Comparison of ENCODE assay signal across 25 cellular contexts in genomic region chr5:83562207-83562606, GRCh38.
DNase-seq lines count a peak whose midpoint lies in the region; ATAC-seq and TF ChIP-seq lines count a peak whose summit lies in the region.
"Had no signal": no experiment of that assay in that cellular context is flagged by ENCODE, and none has a peak within 500 bp of the region (broad histone marks: within the 10 kb centered on the region; RNA-seq: fewer than 3 reads in every experiment).

No MANE protein-coding gene starts in this region.

- intact Hi-C loops in heart right ventricle (cut with DNase I) (loop anchor here (2.0 to 10.0 kb wide), 9 partner anchors 87 to 1250 kb away; partner anchors contain the start of gene VCAN (in 3 of the 10)), sigmoid colon (cut with DNase I) (loop anchor here (2.0 to 5.0 kb wide), 3 partner anchors 90 to 1209 kb away; partner anchors contain the start of gene VCAN)

- H2AFZ ChIP-seq in GM23248: no peak overlapping the region

- TF ChIP-seq CTCF in heart right ventricle (IDR thresholded peaks at IDR 0.05) (no peak), sigmoid colon (IDR thresholded peaks at IDR 0.05) (no peak)

- in situ Hi-C loops in GM23248 (cut with MboI): loop anchor here (10.0 kb wide), 1 partner anchor 917 kb away; no protein-coding TSS in a partner anchor

- ATAC-seq in heart right ventricle (peak in 3 of 8 donors; percentile 27 to 56 (median 38)), GM19035 (IDR thresholded peaks at IDR 0.05; ENCODE audit: unreplicated experiment) (no peak), HG03457 (IDR thresholded peaks at IDR 0.05; ENCODE audit: unreplicated experiment) (no peak)
- ATAC-seq: A549, lower lobe of right lung had no signal

- H3K9me2 ChIP-seq in GM23248 (ENCODE audit: insufficient read depth): no peaks in the 10 kb centered on the region

- DNase-seq in GM23248: peak; percentile 39
- DNase-seq in caudate nucleus (lab: John Stamatoyannopoulos, UW): no peak
- DNase-seq in heart right ventricle: no peak
- no peak for DNase-seq in sigmoid colon
- DNase-seq in NCI-H1417 treated with DMSO at 0.1 percent for 48 hours (lab: John Stamatoyannopoulos, UW): no peak
- DNase-seq in NK-92 treated with Interleukin-12 subunit alpha and Interleukin-12 subunit beta, amount 100 ng/mL, for 24 hours (lab: John Stamatoyannopoulos, UW): no peak
- DNase-seq: activated CD4-positive, alpha-beta T cell treated with anti-CD3 and anti-CD28 coated beads, Interleukin-2, amount 10 ng/mL, durations not matched to agents 24 days and 14 days; COR-L47; dermis blood vessel endothelial cell; DMS79 treated with DMSO at 0.1 percent for 48 hours; KBM-7; lower lobe of right lung; NCI-H187 treated with DMSO at 0.1 percent for 48 hours; NCI-H345; NCI-H82; SHP77; spleen; stimulated activated CD4-positive, alpha-beta T cell treated with anti-CD3 and anti-CD28 coated beads, Interleukin-4, amount 100 ng/mL, for 24 hours; upper lobe of left lung had no signal

- H3K79me2 ChIP-seq in GM23248 (ENCODE audit: insufficient read depth): no peaks in the 10 kb centered on the region

- H3K36me3 ChIP-seq in GM23248 (ENCODE audit: low read depth) (peaks cover 30% of the 10 kb centered on the region), heart right ventricle (peaks cover 0 to 74% (median 0%) of the 10 kb centered on the region in 9 donors), sigmoid colon (no peaks in the 10 kb centered on the region)
- H3K36me3 ChIP-seq: BLaER1, breast epithelium, lower lobe of right lung, neutrophil, spleen, upper lobe of left lung had no signal

- H3K27me3 ChIP-seq in GM23248 (replicated peaks; ENCODE audit: insufficient read depth): no peaks in the 10 kb centered on the region
- H3K27me3 ChIP-seq in heart right ventricle: no peaks in the 10 kb centered on the region
- no peaks in the 10 kb centered on the region for H3K27me3 ChIP-seq in sigmoid colon
- H3K27me3 ChIP-seq: BLaER1, breast epithelium, upper lobe of left lung had no signal

- WGBS in GM23248 (ENCODE audit: low coverage in 1 of 2, low lambda C conversion rate in 2 of 2, missing lambda C conversion rate in 2 of 2), 2 experiments: 17 to 38% methylated on average over 1 of the region's 1 CpG
- 77 to 81% methylated on average over 1 of the region's 1 CpG for WGBS in heart right ventricle, 2 donors
- WGBS in sigmoid colon, 2 donors: 69 to 78% methylated on average over 1 of the region's 1 CpG

- H3K4me3 ChIP-seq in GM23248 (no peak overlapping the region), heart right ventricle (no peak overlapping the region), sigmoid colon (no peak overlapping the region)
- H3K4me3 ChIP-seq: A549, BLaER1, breast epithelium, lower lobe of right lung, spleen, upper lobe of left lung had no signal

- no peak overlapping the region; the same call in 1 of the 2 replicates for H3K9ac ChIP-seq in GM23248
- H3K9ac ChIP-seq: BLaER1 had no signal

- H3K4me1 ChIP-seq in GM23248 (ENCODE audit: insufficient read depth): peaks cover 24% of the 10 kb centered on the region
- H3K4me1 ChIP-seq in heart right ventricle: peaks cover 0 to 11% (median 5%) of the 10 kb centered on the region in 9 donors
- no peaks in the 10 kb centered on the region for H3K4me1 ChIP-seq in sigmoid colon
- H3K4me1 ChIP-seq: BLaER1, lower lobe of right lung, spleen had no signal

- peaks cover 40% of the 10 kb centered on the region for H3F3A ChIP-seq in GM23248 (ENCODE audit: insufficient read depth)

- H3K4me2 ChIP-seq in GM23248 (ENCODE audit: unreplicated experiment): peak overlapping the region; percentile 17
- H3K4me2 ChIP-seq: A549, BLaER1 had no signal

- TF ChIP-seq POLR2A in sigmoid colon (IDR thresholded peaks at IDR 0.05): no peak

- H3K27ac ChIP-seq in GM23248 (peak overlapping the region; percentile 43), caudate nucleus (ENCODE audit: low read depth, low read length) (peak overlapping the region; percentile 92), heart right ventricle (peak overlapping the region in 6 of 10 donors; percentile 20 to 65 (median 48)), sigmoid colon (peak overlapping the region; percentile 15 to 56 (median 33))
- H3K27ac ChIP-seq: BLaER1, lower lobe of right lung, neutrophil, spleen, upper lobe of left lung had no signal

- H4K20me1 ChIP-seq in GM23248 (ENCODE audit: insufficient read depth): no peaks in the 10 kb centered on the region
- H4K20me1 ChIP-seq: BLaER1 had no signal

- no peaks in the 10 kb centered on the region for H3K9me3 ChIP-seq in GM23248 (ENCODE audit: low read depth)
- no peaks in the 10 kb centered on the region for H3K9me3 ChIP-seq in heart right ventricle
- H3K9me3 ChIP-seq in sigmoid colon: no peaks in the 10 kb centered on the region
- H3K9me3 ChIP-seq: BLaER1, breast epithelium, lower lobe of right lung, neutrophil, spleen, upper lobe of left lung had no signal

- no peak for TF ChIP-seq EP300 in sigmoid colon (IDR thresholded peaks at IDR 0.05)

Comparison
In these comparisons a context has a peak if more than half of its experiments do, and no peak if none do; other contexts are left out.
1. H3K27ac ChIP-seq: peak in every context shown above with its lines; median percentile 92 in caudate nucleus; 48 in heart right ventricle; 43 in GM23248; 33 in sigmoid colon.